ENCODE assay signal across 8 cellular contexts in genomic region chr4:76148142-76148849, GRCh38. TPM values are rescaled to one million over a fixed set of nuclear protein-coding genes. Genes with fewer than 3 reads are reported as not detected.
DNase-seq lines count a peak whose midpoint lies in the region; ATAC-seq and TF ChIP-seq lines count a peak whose summit lies in the region.

Gene NUP54 (minus strand): TSS chr4:76148397. CDS start chr4:76148374, 23 bp downstream.

- H3K9me3 Mint-ChIP-seq in natural killer cell treated with Interleukin-12 subunit alpha and Interleukin-12 subunit beta and Interleukin-15 and Interleukin-18, amount 100 ng/mL, for 72 hours, result no peaks in the 10 kb centered on the region

- peaks cover 12 to 27% of the 10 kb centered on the region in 2 donors for H3K4me1 Mint-ChIP-seq in natural killer cell treated with Interleukin-12 subunit alpha and Interleukin-12 subunit beta and Interleukin-15 and Interleukin-18, amount 100 ng/mL, for 72 hours (ENCODE audit: low read depth in 2 of 2)

- peak within 1 kb of the TSS; percentile 96 for H3K4me3 Mint-ChIP-seq in natural killer cell treated with Interleukin-12 subunit alpha and Interleukin-12 subunit beta and Interleukin-15 and Interleukin-18, amount 100 ng/mL, for 72 hours

- no peak for TF ChIP-seq CTCF in fibroblast of pulmonary artery (IDR thresholded peaks at IDR 0.05; ENCODE audit: low read length, missing control alignments)

- H3K27ac Mint-ChIP-seq in natural killer cell treated with Interleukin-12 subunit alpha and Interleukin-12 subunit beta and Interleukin-15 and Interleukin-18, amount 100 ng/mL, for 72 hours, result peak within 1 kb of the TSS; percentile 89 to 98

- no peaks in the 10 kb centered on the region for H3K36me3 Mint-ChIP-seq in natural killer cell treated with Interleukin-12 subunit alpha and Interleukin-12 subunit beta and Interleukin-15 and Interleukin-18, amount 100 ng/mL, for 72 hours

- no peaks in the 10 kb centered on the region for H3K27me3 Mint-ChIP-seq in natural killer cell treated with Interleukin-12 subunit alpha and Interleukin-12 subunit beta and Interleukin-15 and Interleukin-18, amount 100 ng/mL, for 72 hours

- H3K4me3 ChIP-seq in H7 (ENCODE audit: insufficient read depth, low read depth, low read length) (peak within 1 kb of the TSS; percentile 77), fibroblast of pulmonary artery (replicated peaks; ENCODE audit: low read depth, low read length) (peak within 1 kb of the TSS; percentile 81)

- peaks cover 5% of the 10 kb centered on the region for H3K36me3 ChIP-seq in H7 (replicated peaks; ENCODE audit: control insufficient read depth, insufficient read depth, low read length)

- DNase-seq in ELF-1 (ENCODE audit: low read depth, low spot score) (peak; percentile 98), H7 (peak; percentile 87), M059J (ENCODE audit: low read depth) (peak; percentile 88), SHP77 (lab: John Stamatoyannopoulos, UW) (peak; percentile 92 to 94), fibroblast of pulmonary artery (ENCODE audit: low read depth) (peak; percentile 96)
- peak; percentile 93 for DNase-seq in activated effector memory CD4-positive, alpha-beta T cell treated with Interleukin-2 at 50 U/mL for 16 hours
- DNase-seq in natural killer cell treated with Interleukin-12 subunit alpha and Interleukin-12 subunit beta and Interleukin-15 and Interleukin-18, amount 100 ng/mL, for 72 hours (ENCODE audit: low spot score), result peak; percentile 94
- DNase-seq in stimulated activated naive CD8-positive, alpha-beta T cell treated with anti-CD3 and anti-CD28 coated beads, Interleukin-15, Interleukin-2, amounts not matched to agents 100 U/mL and 50 U/mL, for 24 hours, result peak; percentile 96

- peak; percentile 100 for ATAC-seq in natural killer cell treated with Interleukin-12 subunit alpha and Interleukin-12 subunit beta and Interleukin-15 and Interleukin-18, amount 100 ng/mL, for 72 hours
- ATAC-seq in stimulated activated naive CD8-positive, alpha-beta T cell treated with anti-CD3 and anti-CD28 coated beads, Interleukin-15, Interleukin-2, amounts not matched to agents 100 U/mL and 50 U/mL, for 24 hours, result peak; percentile 99

- no peaks in the 10 kb centered on the region for H3K27me3 ChIP-seq in H7 (ENCODE audit: control insufficient read depth, insufficient read depth, low read length)

RNA-seq across cellular contexts. Expression of gene NUP54, which starts in this region (rescaled TPM):
- 102 and 122 TPM in 2 replicates for total RNA-seq in H7 (2014; rRNA removed; shearing (Covaris generic))
- total RNA-seq in M059J (2014; rRNA removed; shearing (Covaris generic)), result 55.4 and 59.2 TPM in 2 replicates
- total RNA-seq in natural killer cell treated with Interleukin-12 subunit alpha and Interleukin-12 subunit beta and Interleukin-15 and Interleukin-18, amount 100 ng/mL, for 72 hours, result 10 to 100 TPM; 63.7 to 66.6 TPM

Comparison
In these comparisons a context has a peak if more than half of its experiments do, and no peak if none do; other contexts are left out.
1. Peak in every context shown above with its lines: DNase-seq, ATAC-seq and H3K4me3 ChIP-seq.